In genomic region chr14:24071144-24071697, GRCh38 we compare ENCODE assay signal across 19 cellular contexts. TPM values are rescaled to one million over a fixed set of nuclear protein-coding genes. Genes with fewer than 3 reads are reported as not detected.
DNase-seq lines count a peak whose midpoint lies in the region; ATAC-seq, FAIRE-seq and TF ChIP-seq lines count a peak whose summit lies in the region.
"Had no signal": no experiment of that assay in that cellular context is flagged by ENCODE, and none has a peak within 500 bp of the region (broad histone marks: within the 10 kb centered on the region; RNA-seq: fewer than 3 reads in every experiment).

Gene CPNE6 (plus strand): TSS chr14:24071562. CDS start chr14:24072937, 1,375 bp downstream.

- CTCF ChIA-PET in HEK293 (lab: Yijun Ruan, JAX), result interaction anchor here (0.9 to 3.5 kb wide), 3 partner anchors 11 to 19 kb away, joined by 4 to 17 read pairs (median 17); no protein-coding TSS in a partner anchor

- no peaks in the 10 kb centered on the region for H3K9me2 ChIP-seq in Karpas-422 (replicated peaks; ENCODE audit: insufficient read depth, low read length)

- no peak within 1 kb of the TSS for H3K9ac ChIP-seq in BLaER1
- no peak within 1 kb of the TSS for H3K9ac ChIP-seq in neural progenitor cell
- H3K9ac ChIP-seq in Karpas-422 (ENCODE audit: low read length), result no peak within 1 kb of the TSS

- H3K79me2 ChIP-seq in neural progenitor cell (ENCODE audit: low read depth) (no peaks in the 10 kb centered on the region), Karpas-422 (ENCODE audit: low read length) (no peaks in the 10 kb centered on the region)

- H3K4me3 Mint-ChIP-seq in neural progenitor cell, result no peak within 1 kb of the TSS
- H3K4me3 Mint-ChIP-seq: CD4-positive, CD25-positive, alpha-beta regulatory T cell; IgD-negative memory B cell; immature natural killer cell had no signal

- H3K27ac Mint-ChIP-seq in neural progenitor cell, result no peak within 1 kb of the TSS
- H3K27ac Mint-ChIP-seq: IgD-negative memory B cell had no signal

- H3K36me3 ChIP-seq in BLaER1 (no peaks in the 10 kb centered on the region), HEK293 (ENCODE audit: control insufficient read depth in 2 of 2, insufficient read depth in 1 of 2, low read length in 2 of 2) (no peaks in the 10 kb centered on the region), small intestine (ENCODE audit: control insufficient read depth in 2 of 2, insufficient read depth in 2 of 2, low read length in 2 of 2) (no peaks in the 10 kb centered on the region), neural progenitor cell (no peaks in the 10 kb centered on the region), Karpas-422 (ENCODE audit: insufficient read depth, low read length) (0 out of 2 replicates have a peak, but pooled peaks cover 3% of the 10 kb centered on the region), upper lobe of right lung (no peaks in the 10 kb centered on the region)

- no peaks in the 10 kb centered on the region for H3K36me3 Mint-ChIP-seq in neural progenitor cell
- H3K36me3 Mint-ChIP-seq: CD4-positive, CD25-positive, alpha-beta regulatory T cell; IgD-negative memory B cell had no signal

- H3K4me1 ChIP-seq in BLaER1, result peaks cover 32% of the 10 kb centered on the region
- H3K4me1 ChIP-seq in HEK293 (ENCODE audit: control insufficient read depth, insufficient read depth, low read length), result no peaks in the 10 kb centered on the region
- peaks cover 4 to 12% of the 10 kb centered on the region in 2 donors for H3K4me1 ChIP-seq in small intestine (ENCODE audit: control insufficient read depth in 2 of 2, insufficient read depth in 1 of 2, low read depth in 1 of 2, low read length in 1 of 2)
- no peaks in the 10 kb centered on the region for H3K4me1 ChIP-seq in neural progenitor cell
- peaks cover 9% of the 10 kb centered on the region for H3K4me1 ChIP-seq in Karpas-422 (ENCODE audit: low read length)
- H3K4me1 ChIP-seq in upper lobe of right lung, result no peaks in the 10 kb centered on the region

- no peaks in the 10 kb centered on the region for H3F3A ChIP-seq in neural progenitor cell (ENCODE audit: low read depth)

- H4K20me1 ChIP-seq in BLaER1 (no peaks in the 10 kb centered on the region), neural progenitor cell (ENCODE audit: low read depth) (no peaks in the 10 kb centered on the region), Karpas-422 (ENCODE audit: insufficient read depth, low read depth, low read length) (no peaks in the 10 kb centered on the region)

- POLR2A ChIA-PET in HEK293 (lab: Yijun Ruan, JAX), result interaction anchor here (1.2 kb wide), 1 partner anchor 23 kb away, joined by 4 read pairs; the partner anchor contains the start of gene PCK2

- peaks cover 5% of the 10 kb centered on the region for H3K4me1 Mint-ChIP-seq in neural progenitor cell
- H3K4me1 Mint-ChIP-seq: immature natural killer cell had no signal

- intact Hi-C loops in upper lobe of right lung (cut with DNase I), result no loop called here

- ATAC-seq in GM18519 (IDR thresholded peaks at IDR 0.05; ENCODE audit: low FRiP score, unreplicated experiment) (no peak), upper lobe of right lung (no peak)
- ATAC-seq: Panc1 had no signal

- H3K27me3 ChIP-seq in BLaER1, result no peaks in the 10 kb centered on the region
- no peaks in the 10 kb centered on the region for H3K27me3 ChIP-seq in small intestine (ENCODE audit: control insufficient read depth in 2 of 2, insufficient read depth in 2 of 2, low read length in 2 of 2)
- no peaks in the 10 kb centered on the region for H3K27me3 ChIP-seq in neural progenitor cell
- no peaks in the 10 kb centered on the region for H3K27me3 ChIP-seq in Karpas-422 (ENCODE audit: low read length)
- peaks cover 8% of the 10 kb centered on the region for H3K27me3 ChIP-seq in upper lobe of right lung

- H3K4me3 ChIP-seq in BLaER1, result no peak within 1 kb of the TSS
- H3K4me3 ChIP-seq in HEK293 (ENCODE audit: low read depth, low read length), result no peak within 1 kb of the TSS
- H3K4me3 ChIP-seq in small intestine (ENCODE audit: low read depth in 1 of 2, low read length in 2 of 2), result no peak within 1 kb of the TSS
- H3K4me3 ChIP-seq in neural progenitor cell, result no peak within 1 kb of the TSS
- H3K4me3 ChIP-seq in Karpas-422 (ENCODE audit: low read length), result no peak within 1 kb of the TSS
- no peak within 1 kb of the TSS for H3K4me3 ChIP-seq in upper lobe of right lung

- H3K27ac ChIP-seq in BLaER1 (no peak within 1 kb of the TSS), HEK293 (ENCODE audit: extremely low read depth, low read depth, low read length) (no peak within 1 kb of the TSS), small intestine (ENCODE audit: low read depth in 1 of 2, low read length in 1 of 2) (peak within 1 kb of the TSS; percentile 19 to 81), neural progenitor cell (no peak within 1 kb of the TSS), Karpas-422 (ENCODE audit: low read length) (no peak within 1 kb of the TSS), upper lobe of right lung (no peak within 1 kb of the TSS)

- H3K4me2 ChIP-seq in BLaER1 (peak within 1 kb of the TSS; percentile 39), neural progenitor cell (no peak within 1 kb of the TSS), Karpas-422 (ENCODE audit: low read depth, low read length, poor library complexity, severe bottlenecking) (no peak within 1 kb of the TSS)

- no peak for FAIRE-seq in small intestine (lab: Jason Lieb, UNC)

- 55 to 66% (median 65%) methylated on average over 12 to 19 of the region's 19 CpGs for WGBS in small intestine, 3 donors

- TF ChIP-seq CTCF in HEK293 (tag by site-specific recombination; IDR thresholded peaks at IDR 0.05), result no peak
- TF ChIP-seq CTCF in neural progenitor cell (IDR thresholded peaks at IDR 0.05), result no peak
- TF ChIP-seq CTCF in upper lobe of right lung (IDR thresholded peaks at IDR 0.05), result no peak

- H3K9me3 ChIP-seq in BLaER1 (no peaks in the 10 kb centered on the region), HEK293 (ENCODE audit: control insufficient read depth, insufficient read depth, low read depth, low read length) (no peaks in the 10 kb centered on the region), small intestine (ENCODE audit: control insufficient read depth, low read depth) (no peaks in the 10 kb centered on the region), neural progenitor cell (ENCODE audit: low read depth) (no peaks in the 10 kb centered on the region), Karpas-422 (ENCODE audit: low read length) (no peaks in the 10 kb centered on the region), upper lobe of right lung (no peaks in the 10 kb centered on the region)

- no peaks in the 10 kb centered on the region for H3K9me3 Mint-ChIP-seq in neural progenitor cell
- H3K9me3 Mint-ChIP-seq: IgD-negative memory B cell, immature natural killer cell had no signal

- DNase-seq in cerebellar nuclear complex (lab: John Stamatoyannopoulos, UW) (peak; percentile 29 to 64), small intestine (no peak), neural progenitor cell (ENCODE audit: low spot score) (no peak), Karpas-422 (no peak), upper lobe of right lung (no peak)
- DNase-seq: CD4-positive, CD25-positive, alpha-beta regulatory T cell; effector CD8-positive, alpha-beta T cell; EL; immature natural killer cell; NCI-H1436; NCI-H510A treated with DMSO at 0.1 percent for 48 hours; SW 1271 had no signal

- H2AFZ ChIP-seq in neural progenitor cell (replicated peaks) (no peak within 1 kb of the TSS), Karpas-422 (ENCODE audit: low read length) (no peak within 1 kb of the TSS)

- H3K27me3 Mint-ChIP-seq in neural progenitor cell (ENCODE audit: insufficient read depth, low read depth), result peaks cover 2% of the 10 kb centered on the region
- H3K27me3 Mint-ChIP-seq: IgD-negative memory B cell had no signal

TF ChIP-seq in HEK293, 187 proteins besides CTCF, POLR2A, EP300 and RAD21:
- TF ChIP-seq EGR2 (tag by site-specific recombination; IDR thresholded peaks at IDR 0.05; ENCODE audit: low read depth) (peak; percentile 75), GLIS1 (tag by site-specific recombination; IDR thresholded peaks at IDR 0.05) (peak; percentile 11; the same call in 1 of the 2 replicates), ZFHX2 (tag by site-specific recombination; conservative IDR thresholded peaks at IDR 0.05) (peak; percentile 82), ZNF555 (tag by site-specific recombination; conservative IDR thresholded peaks at IDR 0.05) (no peak), ZNF341 (tag by site-specific recombination; IDR thresholded peaks at IDR 0.05; ENCODE audit: low read depth) (no peak)

RNA-seq across cellular contexts. Expression of gene CPNE6, which starts in this region (rescaled TPM):
- polyA plus RNA-seq in small intestine, result 10 to 100 TPM in 1 of 3 donors, 1 to 10 TPM in 2; 3.3 to 10.7 (median 5.1) TPM
- total RNA-seq in neural progenitor cell (ENCODE audit: low replicate concordance) (not detected in 2 replicates), upper lobe of right lung (not detected)
- 0.04 and 1.3 TPM in 2 replicates for total RNA-seq in Karpas-422 (2014; rRNA removed; shearing (Covaris generic); ENCODE audit: low replicate concordance)
- total RNA-seq: CD4-positive, CD25-positive, alpha-beta regulatory T cell; pulmonary artery endothelial cell; subcutaneous adipose tissue had no signal
- polyA plus RNA-seq: CD4-positive, CD25-positive, alpha-beta regulatory T cell; IgD-negative memory B cell; immature natural killer cell had no signal

Comparison
In these comparisons a context has a peak if more than half of its experiments do, and no peak if none do; other contexts are left out.
1. H3K27ac ChIP-seq: peak in small intestine (2 of 2); none in BLaER1 (single experiment), HEK293 (single experiment), neural progenitor cell (single experiment), Karpas-422 (single experiment) and upper lobe of right lung (single experiment).
2. DNase-seq: peak in cerebellar nuclear complex (2 of 2); none in small intestine (single experiment), neural progenitor cell (single experiment), Karpas-422 (single experiment) and upper lobe of right lung (single experiment).